16 cellular contexts compared by ENCODE assay signal in genomic region chr9:85339337-85339736, GRCh38.
DNase-seq lines count a peak whose midpoint lies in the region; ATAC-seq and TF ChIP-seq lines count a peak whose summit lies in the region.
"Had no signal": no experiment of that assay in that cellular context is flagged by ENCODE, and none has a peak within 500 bp of the region (broad histone marks: within the 10 kb centered on the region; RNA-seq: fewer than 3 reads in every experiment).

No MANE protein-coding gene starts in this region.

- TF ChIP-seq CTCF in foreskin fibroblast (IDR thresholded peaks at IDR 0.05; ENCODE audit: low read depth, low read length), result no peak

- no peak overlapping the region for H3K4me3 ChIP-seq in foreskin fibroblast (ENCODE audit: low read depth in 1 of 2, low read length in 2 of 2)

- DNase-seq in HEK293T (ENCODE audit: extremely low spot score) (no peak), SW480 (ENCODE audit: low spot score) (peak; percentile 46), foreskin fibroblast (peak; percentile 1 to 3), renal cortical epithelial cell (ENCODE audit: low read depth) (peak; percentile 89), amygdala (lab: John Stamatoyannopoulos, UW) (no peak), NCI-H524 (lab: John Stamatoyannopoulos, UW) (no peak), left ventricle myocardium superior (no peak)
- DNase-seq: ACHN; BE2C; C1 segment of cervical spinal cord; Caco-2; CD4-positive, CD25-positive, alpha-beta regulatory T cell; GDM1; GOT3; H7 had no signal

- ATAC-seq in left ventricle myocardium superior, result no peak
- ATAC-seq: HCT116 had no signal

- POLR2A ChIA-PET in HEK293T (lab: Yijun Ruan, JAX), result no interaction called here

- CTCF ChIA-PET in HEK293T (lab: Yijun Ruan, JAX), result no interaction called here

- intact Hi-C loops in left ventricle myocardium superior (cut with micrococcal nuclease), result no loop called here

TF ChIP-seq in HEK293T, 16 proteins besides CTCF, POLR2A, EP300 and RAD21:
- no peak for TF ChIP-seq NFRKB (IDR thresholded peaks at IDR 0.05)
- TF ChIP-seq TARDBP (IDR thresholded peaks at IDR 0.05), result no peak
- TF ChIP-seq, protein P1, sequence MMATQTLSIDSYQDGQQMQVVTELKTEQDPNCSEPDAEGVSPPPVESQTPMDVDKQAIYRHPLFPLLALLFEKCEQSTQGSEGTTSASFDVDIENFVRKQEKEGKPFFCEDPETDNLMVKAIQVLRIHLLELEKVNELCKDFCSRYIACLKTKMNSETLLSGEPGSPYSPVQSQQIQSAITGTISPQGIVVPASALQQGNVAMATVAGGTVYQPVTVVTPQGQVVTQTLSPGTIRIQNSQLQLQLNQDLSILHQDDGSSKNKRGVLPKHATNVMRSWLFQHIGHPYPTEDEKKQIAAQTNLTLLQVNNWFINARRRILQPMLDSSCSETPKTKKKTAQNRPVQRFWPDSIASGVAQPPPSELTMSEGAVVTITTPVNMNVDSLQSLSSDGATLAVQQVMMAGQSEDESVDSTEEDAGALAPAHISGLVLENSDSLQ (IDR thresholded peaks at IDR 0.05), result peak; percentile 79
- TF ChIP-seq FOXK2 (IDR thresholded peaks at IDR 0.05), result no peak
- TF ChIP-seq FOXA1 (IDR thresholded peaks at IDR 0.05), result no peak
- TF ChIP-seq L3MBTL2 (conservative IDR thresholded peaks at IDR 0.05), result no peak

Comparison
In these comparisons a context has a peak if more than half of its experiments do, and no peak if none do; other contexts are left out.
1. DNase-seq: peak in SW480 (single experiment), foreskin fibroblast (2 of 2) and renal cortical epithelial cell (single experiment); none in HEK293T (single experiment), amygdala (0 of 56), NCI-H524 (0 of 2) and left ventricle myocardium superior (single experiment).